In the genomic region with DNA sequence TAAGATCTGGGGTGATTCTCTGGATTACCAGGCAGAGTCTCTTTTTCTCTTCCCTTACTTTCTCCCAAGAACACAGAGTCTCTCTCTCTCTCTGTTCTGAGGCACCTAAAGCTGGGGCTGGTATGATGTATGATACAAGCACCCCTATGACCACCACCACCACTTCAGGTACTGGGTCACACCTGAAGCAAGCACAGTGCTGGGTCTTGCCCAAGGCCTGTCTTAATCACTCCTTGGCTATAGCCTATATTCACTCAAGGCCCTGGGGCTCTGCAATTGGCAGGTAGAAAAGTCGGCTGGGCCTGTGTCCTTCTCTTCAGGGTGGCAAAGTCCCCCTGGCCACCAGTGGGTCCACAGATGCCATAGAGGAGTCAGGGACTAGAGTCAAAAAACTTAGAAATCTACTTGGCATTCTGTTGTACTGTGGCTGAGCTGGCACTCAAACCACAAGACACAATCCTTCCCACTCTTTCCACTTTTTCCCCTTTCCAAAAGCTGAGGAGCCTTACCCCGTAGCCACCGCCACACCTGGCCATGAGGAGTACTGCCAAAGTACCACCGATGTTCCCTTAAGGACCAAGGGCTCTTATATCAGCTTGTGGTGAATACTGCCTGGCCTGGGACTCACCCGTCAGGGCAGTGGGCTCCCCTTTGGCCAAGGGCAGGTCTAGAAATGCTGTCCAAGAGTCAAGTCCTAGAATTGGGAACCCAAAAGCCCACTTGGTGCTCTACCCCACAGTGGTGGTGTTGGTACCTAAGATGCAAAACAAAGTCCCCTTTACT, we compare ENCODE assay signal across 6 cellular contexts.
DNase-seq lines count a peak whose midpoint lies in the region; ATAC-seq, FAIRE-seq and TF ChIP-seq lines count a peak whose summit lies in the region.
"Not testable (repeated sequence)": the region's sequence is repeated elsewhere in the genome, so short reads cannot be mapped to it uniquely, and the experiment has no call there.

No MANE protein-coding gene starts in this region.

- not testable (repeated sequence) for H3K79me2 ChIP-seq in K562 (ENCODE audit: control insufficient read depth, insufficient read depth, low read length); trophoblast cell (ENCODE audit: control insufficient read depth, insufficient read depth, low read length, poor library complexity)

- DNase-seq in CD14-positive monocyte (ENCODE audit: low spot score) (peak; percentile 34), lower leg skin (ENCODE audit: low spot score in 2 of 2) (peak; percentile 11 to 40), trophoblast cell (peak; percentile 62 to 84)
- DNase-seq in K562 (ENCODE audit: extremely low read depth in 1 of 4, low spot score in 3 of 4); Right ventricle myocardium inferior (ENCODE audit: missing footprints); upper lobe of left lung: not testable (repeated sequence)

- intact Hi-C loops in CD14-positive monocyte (cut with micrococcal nuclease); K562 (cut with micrococcal nuclease); Right ventricle myocardium inferior (cut with DNase I); lower leg skin (cut with DNase I; ENCODE audit: low total_unique reads): not testable (repeated sequence)

- H3K9me3 Mint-ChIP-seq in CD14-positive monocyte = not testable (repeated sequence)

- H4K20me1 ChIP-seq in K562 (replicated peaks; ENCODE audit: control insufficient read depth, insufficient read depth, low read length) = not testable (repeated sequence)

- H3K27ac Mint-ChIP-seq in CD14-positive monocyte = not testable (repeated sequence)

- 12% methylated on average over 3 of the region's 5 CpGs for WGBS in K562 (ENCODE audit: insufficient coverage, low coverage, missing lambda C conversion rate)
- WGBS in lower leg skin, 2 donors = 60 to 77% methylated on average over 1 to 3 of the region's 5 CpGs
- no CpG with 5 or more reads among the region's 5 CpGs for WGBS in trophoblast cell (ENCODE audit: extremely low coverage, insufficient coverage, insufficient read length)
- WGBS in upper lobe of left lung, 2 donors = 86 to 89% methylated on average over 4 to 5 of the region's 5 CpGs

- not testable (repeated sequence) for H3K18ac ChIP-seq in trophoblast cell (ENCODE audit: low read length)

- POLR2A ChIA-PET in K562 (lab: Yijun Ruan, JAX) = not testable (repeated sequence)

- not testable (repeated sequence) for H3K27me3 Mint-ChIP-seq in CD14-positive monocyte (ENCODE audit: low read depth in 3 of 3)

- not testable (repeated sequence) for H3K36me3 ChIP-seq in K562 (ENCODE audit: control insufficient read depth, insufficient read depth, low read length); trophoblast cell (ENCODE audit: control insufficient read depth in 1 of 2, insufficient read depth in 2 of 2, low read length in 2 of 2); upper lobe of left lung

- H2BK5ac ChIP-seq in trophoblast cell (ENCODE audit: low read depth, low read length, poor library complexity) = not testable (repeated sequence)

- ATAC-seq in K562 (peak; percentile 53; the same call in 1 of the 3 replicates), Right ventricle myocardium inferior (peak; percentile 16), upper lobe of left lung (ENCODE audit: low FRiP score in 2 of 2) (peak; percentile 50 to 84)

- H3K27ac ChIP-seq in K562 (ENCODE audit: extremely low read depth, low read depth, low read length); trophoblast cell (ENCODE audit: low read depth, low read length); upper lobe of left lung: not testable (repeated sequence)

- H3K9ac ChIP-seq in K562 (ENCODE audit: insufficient read depth in 1 of 2, low read depth in 2 of 2, low read length in 2 of 2); trophoblast cell (ENCODE audit: low read length): not testable (repeated sequence)

- H3K4me1 ChIP-seq in K562 (replicated peaks in 1 of 2; ENCODE audit: control insufficient read depth in 2 of 2, insufficient read depth in 2 of 2, low read length in 2 of 2); trophoblast cell (ENCODE audit: control insufficient read depth in 1 of 2, insufficient read depth in 2 of 2, low read length in 2 of 2); upper lobe of left lung: not testable (repeated sequence)

- not testable (repeated sequence) for H2AK5ac ChIP-seq in trophoblast cell (ENCODE audit: low read length)

- H3K79me1 ChIP-seq in trophoblast cell (ENCODE audit: low read length) = not testable (repeated sequence)

- H3K27me3 ChIP-seq in K562 (ENCODE audit: control insufficient read depth in 2 of 2, insufficient read depth in 2 of 2, low read length in 2 of 2); trophoblast cell (ENCODE audit: insufficient read depth, low read length); upper lobe of left lung: not testable (repeated sequence)

- TF ChIP-seq POLR2A in K562 (conservative IDR thresholded peaks at IDR 0.05); lower leg skin (IDR thresholded peaks at IDR 0.05); upper lobe of left lung (IDR thresholded peaks at IDR 0.05): not testable (repeated sequence)

- not testable (repeated sequence) for H3K23ac ChIP-seq in trophoblast cell (ENCODE audit: low read length)

- not testable (repeated sequence) for H3K14ac ChIP-seq in trophoblast cell (ENCODE audit: low read length)

- H3K4me2 ChIP-seq in K562 (ENCODE audit: insufficient read depth, low read length); trophoblast cell (ENCODE audit: low read length): not testable (repeated sequence)

- H3K4ac ChIP-seq in trophoblast cell (ENCODE audit: low read depth, low read length) = not testable (repeated sequence)

- not testable (repeated sequence) for H3K4me3 Mint-ChIP-seq in CD14-positive monocyte

- BruUV-seq in K562 (replicated peaks; lab: Mats Ljungman, UMichigan) = not testable (repeated sequence)

- CTCF ChIA-PET in K562 (lab: Yijun Ruan, JAX; ENCODE audit: low intra/inter-chr PET ratio) = not testable (repeated sequence)

- H2AFZ ChIP-seq in K562 (ENCODE audit: low read depth, low read length); trophoblast cell (ENCODE audit: insufficient read depth, low read length, poor library complexity): not testable (repeated sequence)

- not testable (repeated sequence) for TF ChIP-seq CTCF in CD14-positive monocyte (IDR thresholded peaks at IDR 0.05); K562 (IDR thresholded peaks at IDR 0.05 in 2 of 3, conservative IDR thresholded peaks at IDR 0.05 in 1 of 3; ENCODE audit: insufficient read depth in 2 of 3, low read depth in 1 of 3, low read length in 3 of 3); lower leg skin (IDR thresholded peaks at IDR 0.05); upper lobe of left lung (IDR thresholded peaks at IDR 0.05)

- H3K4me1 Mint-ChIP-seq in CD14-positive monocyte = not testable (repeated sequence)

- not testable (repeated sequence) for H3K9me1 ChIP-seq in K562 (ENCODE audit: control insufficient read depth, insufficient read depth, low read length)

- not testable (repeated sequence) for FAIRE-seq in K562 (lab: Jason Lieb, UNC)

- H4K91ac ChIP-seq in trophoblast cell (ENCODE audit: low read depth, low read length) = not testable (repeated sequence)

- in situ Hi-C loops in K562 (cut with MboI) = not testable (repeated sequence)

- H2BK12ac ChIP-seq in trophoblast cell (ENCODE audit: low read length) = not testable (repeated sequence)

- TF ChIP-seq EP300 in K562 (IDR thresholded peaks at IDR 0.05; ENCODE audit: low read length); upper lobe of left lung (IDR thresholded peaks at IDR 0.05): not testable (repeated sequence)

- H4K8ac ChIP-seq in trophoblast cell (ENCODE audit: low read depth, low read length) = not testable (repeated sequence)

- H3K4me3 ChIP-seq in K562; lower leg skin (ENCODE audit: low read depth, poor library complexity, severe bottlenecking); trophoblast cell (ENCODE audit: low read depth, low read length); upper lobe of left lung: not testable (repeated sequence)

- H3K9me3 ChIP-seq in K562 (replicated peaks; ENCODE audit: control insufficient read depth, insufficient read depth, low read depth, low read length); trophoblast cell (ENCODE audit: insufficient read depth, low read depth, low read length); upper lobe of left lung: not testable (repeated sequence)

- H4K12ac ChIP-seq in trophoblast cell (ENCODE audit: low read depth, low read length) = not testable (repeated sequence)

- H2BK120ac ChIP-seq in trophoblast cell (ENCODE audit: insufficient read depth, low read length, poor library complexity) = not testable (repeated sequence)

- not testable (repeated sequence) for TF ChIP-seq RAD21 in K562 (CRISPR knock-in tag; conservative IDR thresholded peaks at IDR 0.05 in 1 of 2, IDR thresholded peaks at IDR 0.05 in 1 of 2)

- H3K36me3 Mint-ChIP-seq in CD14-positive monocyte = not testable (repeated sequence)

Comparison
In these comparisons a context has a peak if more than half of its experiments do, and no peak if none do; other contexts are left out.
1. ATAC-seq: peak in every context shown above with its lines; median percentile 67 in upper lobe of left lung; 53 in K562; 16 in Right ventricle myocardium inferior.